In genomic region chr5:36929438-36929837, GRCh38 we compare ENCODE assay signal across 18 cellular contexts. TPM values are rescaled to one million over a fixed set of nuclear protein-coding genes. Genes with fewer than 3 reads are reported as not detected.
DNase-seq lines count a peak whose midpoint lies in the region; ATAC-seq and TF ChIP-seq lines count a peak whose summit lies in the region.
"Had no signal": no experiment of that assay in that cellular context is flagged by ENCODE, and none has a peak within 500 bp of the region (broad histone marks: within the 10 kb centered on the region; RNA-seq: fewer than 3 reads in every experiment).

No MANE protein-coding gene starts in this region.

- H3K4me3 ChIP-seq in CD4-positive, CD25-positive, alpha-beta regulatory T cell (ENCODE audit: low read depth, low read length): peak overlapping the region; percentile 32
- H3K4me3 ChIP-seq in HEK293 (ENCODE audit: low read depth, low read length): no peak overlapping the region
- H3K4me3 ChIP-seq in esophagus muscularis mucosa: no peak overlapping the region
- H3K4me3 ChIP-seq: SJCRH30 had no signal

- no peak for TF ChIP-seq CTCF in HEK293 (tag by site-specific recombination; IDR thresholded peaks at IDR 0.05)
- no peak for TF ChIP-seq CTCF in chondrocyte (IDR thresholded peaks at IDR 0.05)
- no peak for TF ChIP-seq CTCF in osteocyte (IDR thresholded peaks at IDR 0.05)
- no peak for TF ChIP-seq CTCF in esophagus muscularis mucosa (IDR thresholded peaks at IDR 0.05)

- no peak for DNase-seq in CD4-positive, CD25-positive, alpha-beta regulatory T cell
- DNase-seq in chondrocyte (ENCODE audit: low spot score) (no peak), osteocyte (ENCODE audit: extremely low spot score, unreplicated experiment) (no peak), esophagus muscularis mucosa (ENCODE audit: extremely low spot score) (no peak), GM19238 (ENCODE audit: insufficient read length, low spot score) (no peak)
- DNase-seq: BE2C; CD8-positive, alpha-beta T cell; DMS79; H7; NCI-H1417; NCI-H1930; NCI-H2171; NCI-H748 treated with DMSO at 0.1 percent for 48 hours had no signal

- CTCF ChIA-PET in HEK293 (lab: Yijun Ruan, JAX): interaction anchor here (0.6 to 1.2 kb wide), 3 partner anchors 13 to 122 kb away, joined by 3 to 6 read pairs (median 3); no protein-coding TSS in a partner anchor

- no peaks in the 10 kb centered on the region for H3K9me3 ChIP-seq in CD4-positive, CD25-positive, alpha-beta regulatory T cell (ENCODE audit: control insufficient read depth in 2 of 2, low read length in 2 of 2)
- H3K9me3 ChIP-seq in HEK293 (ENCODE audit: control insufficient read depth, insufficient read depth, low read depth, low read length): no peaks in the 10 kb centered on the region
- no peaks in the 10 kb centered on the region for H3K9me3 ChIP-seq in esophagus muscularis mucosa
- H3K9me3 ChIP-seq: BE2C had no signal

- no peak for TF ChIP-seq EP300 in esophagus muscularis mucosa (IDR thresholded peaks at IDR 0.05)

- no peaks in the 10 kb centered on the region for H3K27me3 ChIP-seq in CD4-positive, CD25-positive, alpha-beta regulatory T cell (ENCODE audit: control insufficient read depth, insufficient read depth, low read length)
- H3K27me3 ChIP-seq in esophagus muscularis mucosa: no peaks in the 10 kb centered on the region
- H3K27me3 ChIP-seq: BE2C, SJCRH30 had no signal

- no peaks in the 10 kb centered on the region for H3K36me3 ChIP-seq in CD4-positive, CD25-positive, alpha-beta regulatory T cell (ENCODE audit: control insufficient read depth, insufficient read depth, low read length)
- H3K36me3 ChIP-seq in HEK293 (ENCODE audit: control insufficient read depth in 2 of 2, insufficient read depth in 1 of 2, low read length in 2 of 2) (peaks cover 0 to 3% of the 10 kb centered on the region in 2 experiments; a peak in 1 of 3 replicates), esophagus muscularis mucosa (no peaks in the 10 kb centered on the region)
- H3K36me3 ChIP-seq: BE2C, SJCRH30 had no signal

- peak overlapping the region in 2 of 4 donors; percentile 15 to 33 for H3K4me3 Mint-ChIP-seq in CD4-positive, CD25-positive, alpha-beta regulatory T cell
- no peak overlapping the region for H3K4me3 Mint-ChIP-seq in chondrocyte (ENCODE audit: unreplicated experiment)
- H3K4me3 Mint-ChIP-seq in osteocyte (ENCODE audit: unreplicated experiment): no peak overlapping the region
- H3K4me3 Mint-ChIP-seq: CD8-positive, alpha-beta T cell had no signal

- intact Hi-C loops in esophagus muscularis mucosa (cut with DNase I): no loop called here

- H3K4me1 ChIP-seq in CD4-positive, CD25-positive, alpha-beta regulatory T cell (ENCODE audit: control insufficient read depth, insufficient read depth, low read length, poor library complexity, severe bottlenecking): peaks cover 14% of the 10 kb centered on the region
- H3K4me1 ChIP-seq in HEK293 (ENCODE audit: control insufficient read depth, insufficient read depth, low read length) (peaks cover 35% of the 10 kb centered on the region), esophagus muscularis mucosa (peaks cover 9 to 28% (median 15%) of the 10 kb centered on the region in 4 donors)
- H3K4me1 ChIP-seq: BE2C had no signal

- H3K27ac Mint-ChIP-seq in CD4-positive, CD25-positive, alpha-beta regulatory T cell: peak overlapping the region in 1 of 3 donors; percentile 8
- peak overlapping the region; percentile 52 for H3K27ac Mint-ChIP-seq in chondrocyte (ENCODE audit: unreplicated experiment)
- H3K27ac Mint-ChIP-seq in osteocyte (ENCODE audit: unreplicated experiment): peak overlapping the region; percentile 43
- H3K27ac Mint-ChIP-seq: CD8-positive, alpha-beta T cell had no signal

- no peak overlapping the region for H3K27ac ChIP-seq in CD4-positive, CD25-positive, alpha-beta regulatory T cell (ENCODE audit: insufficient read depth, low read length, poor library complexity, severe bottlenecking)
- H3K27ac ChIP-seq in HEK293 (ENCODE audit: extremely low read depth, low read depth, low read length) (no peak overlapping the region), esophagus muscularis mucosa (replicated peaks in 1 of 4) (no peak overlapping the region)
- H3K27ac ChIP-seq: HL-60, RWPE1, SJCRH30 had no signal

- POLR2A ChIA-PET in HEK293 (lab: Yijun Ruan, JAX): interaction anchor here (1.0 kb wide), 1 partner anchor 51 kb away, joined by 4 read pairs; no protein-coding TSS in a partner anchor

- peaks cover 9% of the 10 kb centered on the region for H3K36me3 Mint-ChIP-seq in CD4-positive, CD25-positive, alpha-beta regulatory T cell
- H3K36me3 Mint-ChIP-seq in chondrocyte (ENCODE audit: low read depth): peaks cover 2% of the 10 kb centered on the region
- H3K36me3 Mint-ChIP-seq in osteocyte (ENCODE audit: unreplicated experiment): peaks cover 9% of the 10 kb centered on the region

- H3K27me3 Mint-ChIP-seq in CD4-positive, CD25-positive, alpha-beta regulatory T cell: no peaks in the 10 kb centered on the region
- H3K27me3 Mint-ChIP-seq in chondrocyte (ENCODE audit: low read depth) (no peaks in the 10 kb centered on the region), osteocyte (ENCODE audit: unreplicated experiment) (no peaks in the 10 kb centered on the region)

- ATAC-seq in CD4-positive, CD25-positive, alpha-beta regulatory T cell (ENCODE audit: low read depth in 2 of 2): no peak
- no peak for ATAC-seq in HG03095 (IDR thresholded peaks at IDR 0.05; ENCODE audit: unreplicated experiment)
- ATAC-seq: CD8-positive, alpha-beta T cell had no signal

- peaks cover 0 to 1% (median 0%) of the 10 kb centered on the region in 7 donors for H3K9me3 Mint-ChIP-seq in CD4-positive, CD25-positive, alpha-beta regulatory T cell
- H3K9me3 Mint-ChIP-seq in chondrocyte (ENCODE audit: low read depth) (peaks cover 8% of the 10 kb centered on the region), osteocyte (ENCODE audit: unreplicated experiment) (peaks cover 11% of the 10 kb centered on the region)
- H3K9me3 Mint-ChIP-seq: CD8-positive, alpha-beta T cell had no signal

- peaks cover 60 to 85% (median 67%) of the 10 kb centered on the region in 4 donors for H3K4me1 Mint-ChIP-seq in CD4-positive, CD25-positive, alpha-beta regulatory T cell
- H3K4me1 Mint-ChIP-seq in chondrocyte (ENCODE audit: low read depth): peaks cover 34% of the 10 kb centered on the region
- H3K4me1 Mint-ChIP-seq in osteocyte (ENCODE audit: unreplicated experiment): peaks cover 37% of the 10 kb centered on the region

- no peak for TF ChIP-seq POLR2A in esophagus muscularis mucosa (IDR thresholded peaks at IDR 0.05; ENCODE audit: low read depth)

TF ChIP-seq in HEK293, 187 proteins besides CTCF, POLR2A, EP300 and RAD21:
- TF ChIP-seq ZNF785 (tag by site-specific recombination; IDR thresholded peaks at IDR 0.05) (no peak), BCL6B (tag by site-specific recombination; IDR thresholded peaks at IDR 0.05) (peak; percentile 91), TCF7L2 (IDR thresholded peaks at IDR 0.05; ENCODE audit: borderline replicate concordance, low read depth, low read length) (no peak)

RNA-seq across cellular contexts. Expression of gene NIPBL, which starts 52.9 kb away (rescaled TPM):
- 132 TPM for total RNA-seq in CD4-positive, CD25-positive, alpha-beta regulatory T cell
- polyA plus RNA-seq in CD4-positive, CD25-positive, alpha-beta regulatory T cell: 10 to 100 TPM; 12.5 to 21.2 (median 15.4) TPM
- total RNA-seq in chondrocyte (32.2 to 47.1 TPM (median 33.3 TPM) in 3 replicates), osteocyte (52.2 and 53.4 TPM in 2 replicates), esophagus muscularis mucosa (10 to 100 TPM; 38.9 to 50.3 (median 40.0) TPM)
